In genomic region chr21:41755258-41755933, GRCh38 we compare ENCODE assay signal across 21 cellular contexts. TPM values are rescaled to one million over a fixed set of nuclear protein-coding genes. Genes with fewer than 3 reads are reported as not detected.
"Had no signal": no experiment of that assay in that cellular context is flagged by ENCODE, and none has a peak within 500 bp of the region (broad histone marks: within the 10 kb centered on the region; RNA-seq: fewer than 3 reads in every experiment).

No MANE protein-coding gene starts in this region.

- H3K4me3 Mint-ChIP-seq: activated CD4-positive, alpha-beta T cell treated with anti-CD3 and anti-CD28 coated beads for 36 hours; nephron progenitor cell; stimulated activated naive CD8-positive, alpha-beta T cell treated with anti-CD3 and anti-CD28 coated beads, Interleukin-15, amount 100 ng/mL, for 72 hours had no signal

- H3K27me3 ChIP-seq: adrenal gland, foreskin keratinocyte, suprapubic skin had no signal

- H3K36me3 Mint-ChIP-seq: activated naive CD4-positive, alpha-beta T cell treated with anti-CD3 and anti-CD28 coated beads, Interleukin-2, amount 50 U/mL, for 72 hours had no signal

- DNase-seq: activated CD4-positive, alpha-beta T cell treated with anti-CD3 and anti-CD28 coated beads for 36 hours; activated CD4-positive, alpha-beta T cell treated with anti-CD3 and anti-CD28 coated beads, Interleukin-2, amount 50 U/mL, for 48 hours; activated gamma-delta T cell; adrenal gland; dermis blood vessel endothelial cell; midbrain; nephron progenitor cell; psoas muscle; right cardiac atrium; stimulated activated CD4-positive, alpha-beta T cell treated with anti-CD3 and anti-CD28 coated beads, Interleukin-2, amount 100 ng/mL, for 48 hours; stimulated activated naive CD8-positive, alpha-beta T cell treated with anti-CD3 and anti-CD28 coated beads, Interleukin-15, amount 100 ng/mL, for 72 hours; transverse colon had no signal

- H3K36me3 ChIP-seq: adrenal gland, cardiac muscle cell, transverse colon had no signal

- H3K27ac ChIP-seq: adrenal gland, epithelial cell of prostate, foreskin keratinocyte, psoas muscle, skin epidermis, suprapubic skin, transverse colon had no signal

- H3K9me3 Mint-ChIP-seq: activated naive CD4-positive, alpha-beta T cell treated with anti-CD3 and anti-CD28 coated beads, Interleukin-2, amount 50 U/mL, for 72 hours; nephron progenitor cell; stimulated activated naive CD8-positive, alpha-beta T cell treated with anti-CD3 and anti-CD28 coated beads, Interleukin-15, amount 100 ng/mL, for 72 hours had no signal

- H3K27ac Mint-ChIP-seq: activated CD4-positive, alpha-beta T cell treated with anti-CD3 and anti-CD28 coated beads for 36 hours; activated naive CD4-positive, alpha-beta T cell treated with anti-CD3 and anti-CD28 coated beads, Interleukin-2, amount 50 U/mL, for 72 hours; nephron progenitor cell; stimulated activated naive CD8-positive, alpha-beta T cell treated with anti-CD3 and anti-CD28 coated beads, Interleukin-15, amount 100 ng/mL, for 72 hours had no signal

- H3K4me1 Mint-ChIP-seq: activated CD4-positive, alpha-beta T cell treated with anti-CD3 and anti-CD28 coated beads for 36 hours had no signal

- H3K9me3 ChIP-seq: adrenal gland, psoas muscle, suprapubic skin, transverse colon had no signal

- H3K4me3 ChIP-seq: adrenal gland, cardiac muscle cell, psoas muscle, skin epidermis, suprapubic skin, transverse colon had no signal

- H3K4me1 ChIP-seq: adrenal gland, psoas muscle had no signal

RNA-seq across cellular contexts. Expression of gene RIPK4, which starts 11.5 kb away (rescaled TPM):
- total RNA-seq: myocyte; psoas muscle; T-helper 2 cell treated with Interferon-gamma antibody and Interleukin-4, amounts not matched to agents 100 ng/mL and 5 ng/mL, for 36 hours had no signal
- polyA plus RNA-seq: fibroblast of lung had no signal
